ENCODE assay signal across 9 cellular contexts in genomic region chr2:181682795-181683517, GRCh38. TPM values are rescaled to one million over a fixed set of nuclear protein-coding genes. Genes with fewer than 3 reads are reported as not detected.
DNase-seq lines count a peak whose midpoint lies in the region; ATAC-seq and TF ChIP-seq lines count a peak whose summit lies in the region.
"Had no signal": no experiment of that assay in that cellular context is flagged by ENCODE, and none has a peak within 500 bp of the region (broad histone marks: within the 10 kb centered on the region; RNA-seq: fewer than 3 reads in every experiment).

No MANE protein-coding gene starts in this region.

- peaks cover 58% of the 10 kb centered on the region for H3K27me3 ChIP-seq in CD4-positive, alpha-beta memory T cell (ENCODE audit: insufficient read depth, low read length)

- H3K4me1 ChIP-seq in CD4-positive, alpha-beta memory T cell (ENCODE audit: insufficient read depth, low read length): peaks cover 41% of the 10 kb centered on the region

- peak overlapping the region in 7 of 8 donors; percentile 43 to 77 (median 69) for H3K4me3 Mint-ChIP-seq in CD4-positive, alpha-beta memory T cell
- H3K4me3 Mint-ChIP-seq in MCF 10A (ENCODE audit: unreplicated experiment): peak overlapping the region; percentile 33
- peak overlapping the region; percentile 26 for H3K4me3 Mint-ChIP-seq in natural killer cell

- H3K27me3 Mint-ChIP-seq in CD4-positive, alpha-beta memory T cell: peaks cover 71 to 72% of the 10 kb centered on the region in 2 donors
- H3K27me3 Mint-ChIP-seq in MCF 10A (ENCODE audit: insufficient read depth, unreplicated experiment) (peaks cover 85% of the 10 kb centered on the region), natural killer cell (ENCODE audit: low read depth in 2 of 2) (peaks cover 68 to 86% of the 10 kb centered on the region in 2 donors)

- peaks cover 25 to 51% (median 41%) of the 10 kb centered on the region in 4 donors for H3K4me1 Mint-ChIP-seq in CD4-positive, alpha-beta memory T cell
- H3K4me1 Mint-ChIP-seq in MCF 10A (ENCODE audit: insufficient read depth, unreplicated experiment) (no peaks in the 10 kb centered on the region), natural killer cell (peaks cover 12 to 41% of the 10 kb centered on the region in 2 donors)

- no peak overlapping the region for H3K27ac Mint-ChIP-seq in CD4-positive, alpha-beta memory T cell
- H3K27ac Mint-ChIP-seq in MCF 10A (ENCODE audit: low read depth, unreplicated experiment) (no peak overlapping the region), natural killer cell (no peak overlapping the region)

- no peak for DNase-seq in CD4-positive, alpha-beta memory T cell
- DNase-seq in MCF 10A (ENCODE audit: unreplicated experiment): no peak
- DNase-seq in natural killer cell: no peak
- no peak for DNase-seq in occipital lobe (lab: John Stamatoyannopoulos, UW)
- no peak for DNase-seq in stimulated activated CD4-positive, alpha-beta T cell treated with anti-CD3 and anti-CD28 coated beads, Interleukin-4, amount 100 ng/mL, for 4 hours

- ATAC-seq in HG03432 (IDR thresholded peaks at IDR 0.05; ENCODE audit: unreplicated experiment) (peak; percentile 11), natural killer cell (no peak), HG02610 (IDR thresholded peaks at IDR 0.05; ENCODE audit: unreplicated experiment) (no peak), GM19463 (IDR thresholded peaks at IDR 0.05; ENCODE audit: unreplicated experiment) (no peak)

- TF ChIP-seq CTCF in MCF 10A (IDR thresholded peaks at IDR 0.05; ENCODE audit: unreplicated experiment) (no peak), natural killer cell (IDR thresholded peaks at IDR 0.05) (no peak)

- CTCF ChIA-PET in CD4-positive, alpha-beta memory T cell (lab: Charles Lee; ENCODE audit: partially characterized antibody): no interaction called here
- CTCF ChIA-PET in MCF 10A (lab: Yijun Ruan, JAX): interaction anchor here (0.7 kb wide), 1 partner anchor 416 kb away, joined by 3 read pairs; no protein-coding TSS in a partner anchor

- peaks cover 0 to 8% of the 10 kb centered on the region in 2 donors for H3K36me3 Mint-ChIP-seq in CD4-positive, alpha-beta memory T cell
- H3K36me3 Mint-ChIP-seq in MCF 10A (ENCODE audit: insufficient read depth, unreplicated experiment): peaks cover 7% of the 10 kb centered on the region
- H3K36me3 Mint-ChIP-seq in natural killer cell: peaks cover 12% of the 10 kb centered on the region

- POLR2A ChIA-PET in CD4-positive, alpha-beta memory T cell (lab: Charles Lee; ENCODE audit: partially characterized antibody): no interaction called here
- POLR2A ChIA-PET in MCF 10A (lab: Yijun Ruan, JAX): no interaction called here

- BruUV-seq in MCF 10A (replicated peaks; lab: Mats Ljungman, UMichigan): no TSS peak

- H3K36me3 ChIP-seq in CD4-positive, alpha-beta memory T cell (ENCODE audit: insufficient read depth, low read length): no peaks in the 10 kb centered on the region

- H3K9me3 Mint-ChIP-seq in CD4-positive, alpha-beta memory T cell: peaks cover under 1 to 26% (median 12%) of the 10 kb centered on the region in 8 donors
- H3K9me3 Mint-ChIP-seq in MCF 10A (ENCODE audit: unreplicated experiment): peaks cover 20% of the 10 kb centered on the region
- peaks cover 4% of the 10 kb centered on the region in 2 donors for H3K9me3 Mint-ChIP-seq in natural killer cell

- H3K9me3 ChIP-seq in CD4-positive, alpha-beta memory T cell (ENCODE audit: control insufficient read depth in 1 of 2, low read length in 2 of 2): no peaks in the 10 kb centered on the region

- intact Hi-C loops in CD4-positive, alpha-beta memory T cell (cut with micrococcal nuclease): no loop called here
- intact Hi-C loops in MCF 10A (cut with micrococcal nuclease): no loop called here
- intact Hi-C loops in natural killer cell (cut with micrococcal nuclease): no loop called here

- H3K4me3 ChIP-seq in CD4-positive, alpha-beta memory T cell (ENCODE audit: low read length in 2 of 2): no peak overlapping the region

- no peak overlapping the region for H3K27ac ChIP-seq in CD4-positive, alpha-beta memory T cell (ENCODE audit: low read depth, low read length)

RNA-seq across cellular contexts. Expression of gene NEUROD1, which starts 2.6 kb away (rescaled TPM):
- not detected for total RNA-seq in CD4-positive, alpha-beta memory T cell
- not detected for polyA plus RNA-seq in CD4-positive, alpha-beta memory T cell
- total RNA-seq in MCF 10A (2022) (not detected in 2 replicates), natural killer cell (not detected), occipital lobe (3.3 TPM)
- total RNA-seq: mononuclear cell had no signal

RNA-seq across cellular contexts. Expression of gene CERKL, which starts 26.1 kb away (rescaled TPM):
- under 1 TPM; 0.09 to 0.11 TPM for total RNA-seq in CD4-positive, alpha-beta memory T cell
- polyA plus RNA-seq in CD4-positive, alpha-beta memory T cell: 10 to 100 TPM; 31.2 to 33.3 TPM
- total RNA-seq in MCF 10A (2022) (0.23 TPM in 1 of 2 replicates, not detected in the other), natural killer cell (not detected), occipital lobe (1.1 TPM)
